Comparison of ENCODE assay signal across 1 cellular context in genomic region chr16:56965939-56966515, GRCh38.
TF ChIP-seq lines count a peak whose summit lies in the region.

No MANE protein-coding gene starts in this region.

TF ChIP-seq in IMR-90, 13 proteins besides CTCF, POLR2A, EP300 and RAD21:
- TF ChIP-seq FOS (IDR thresholded peaks at IDR 0.05; ENCODE audit: low read depth, low read length) = no peak
- TF ChIP-seq MAZ (IDR thresholded peaks at IDR 0.05; ENCODE audit: borderline replicate concordance, low read depth, low read length) = no peak
- TF ChIP-seq, protein P1, sequence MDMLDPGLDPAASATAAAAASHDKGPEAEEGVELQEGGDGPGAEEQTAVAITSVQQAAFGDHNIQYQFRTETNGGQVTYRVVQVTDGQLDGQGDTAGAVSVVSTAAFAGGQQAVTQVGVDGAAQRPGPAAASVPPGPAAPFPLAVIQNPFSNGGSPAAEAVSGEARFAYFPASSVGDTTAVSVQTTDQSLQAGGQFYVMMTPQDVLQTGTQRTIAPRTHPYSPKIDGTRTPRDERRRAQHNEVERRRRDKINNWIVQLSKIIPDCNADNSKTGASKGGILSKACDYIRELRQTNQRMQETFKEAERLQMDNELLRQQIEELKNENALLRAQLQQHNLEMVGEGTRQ (IDR thresholded peaks at IDR 0.05; ENCODE audit: low read depth, low read length) = no peak
